Comparison of ENCODE assay signal across 2 cellular contexts in genomic region chr19:18869781-18870530, GRCh38.
TF ChIP-seq lines count a peak whose summit lies in the region.

No MANE protein-coding gene starts in this region.

TF ChIP-seq in PFSK-1, 5 proteins besides CTCF, POLR2A, EP300 and RAD21:
- TF ChIP-seq POLR2AphosphoS5 (IDR thresholded peaks at IDR 0.05; ENCODE audit: low read depth, low read length) (peak; percentile 18; the same call in 1 of the 2 replicates), SIN3A (IDR thresholded peaks at IDR 0.05; ENCODE audit: borderline replicate concordance, insufficient read depth, low read length) (no peak)

TF ChIP-seq in endothelial cell of umbilical vein, 7 proteins besides CTCF, POLR2A, EP300 and RAD21:
- TF ChIP-seq GATA2 (IDR thresholded peaks at IDR 0.05; ENCODE audit: insufficient read depth, insufficient read length, low read depth, low read length) = no peak
- peak; percentile 71 for TF ChIP-seq EZH2 (IDR thresholded peaks at IDR 0.05; ENCODE audit: borderline replicate concordance, low read depth, low read length, severe bottlenecking)
